Comparison of ENCODE assay signal across 20 cellular contexts in the genomic region with DNA sequence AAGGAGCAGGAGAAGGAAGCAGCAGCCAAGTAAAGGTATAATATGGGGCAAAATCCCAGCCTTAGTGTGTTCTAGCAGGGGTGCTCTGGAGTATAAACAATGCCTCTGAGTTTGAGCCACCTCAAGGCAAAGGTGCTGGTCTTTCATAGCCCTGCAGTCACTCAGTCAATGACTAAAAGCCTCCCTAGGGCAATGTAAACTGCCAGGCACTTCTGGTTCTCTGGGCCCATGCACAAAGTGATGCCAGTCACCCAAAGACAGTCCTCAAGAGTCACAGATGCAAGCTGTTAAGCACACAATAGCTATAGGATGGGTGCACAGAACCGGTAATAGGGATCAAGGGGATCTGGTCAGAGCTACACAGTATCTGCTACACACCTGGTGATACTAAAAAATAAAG.
"Had no signal": no experiment of that assay in that cellular context is flagged by ENCODE, and none has a peak within 500 bp of the region (broad histone marks: within the 10 kb centered on the region; RNA-seq: fewer than 3 reads in every experiment).

No MANE protein-coding gene starts in this region.

- H3K4me3 ChIP-seq: skin epidermis, tibial nerve, uterus had no signal

- H3K27ac Mint-ChIP-seq: activated naive CD8-positive, alpha-beta T cell treated with anti-CD3 and anti-CD28 coated beads, Interleukin-2, amount 10 ng/mL, durations not matched to agents 7 days and 5 days had no signal

- H3K4me1 ChIP-seq: uterus had no signal

- H3K27me3 ChIP-seq: tibial nerve, uterus had no signal

- H3K36me3 ChIP-seq: uterus had no signal

- H3K27ac ChIP-seq: epithelial cell of prostate, skin epidermis, tibial nerve, uterus had no signal

- H3K9me3 ChIP-seq: uterus had no signal

- ATAC-seq: left ventricle myocardium superior; stimulated activated naive B cell treated with anti-CD40 and anti-IgM and Interleukin-4, amounts not matched to agents 10 μg/mL and 1 μg/mL and 100 μg/mL, for 72 hours had no signal

- DNase-seq: activated CD4-positive, CD25-positive, alpha-beta regulatory T cell treated with anti-CD3 and anti-CD28 coated beads, Interleukin-2, amount 50 U/mL, for 72 hours; activated naive CD4-positive, alpha-beta T cell; activated naive CD8-positive, alpha-beta T cell treated with anti-CD3 and anti-CD28 coated beads, Interleukin-2, amount 10 ng/mL, durations not matched to agents 7 days and 5 days; activated T-cell treated with anti-CD3 and anti-CD28 coated beads for 4 hours; effector memory CD4-positive, alpha-beta T cell; head of caudate nucleus; kidney glomerular epithelial cell; left ventricle myocardium superior; mesendoderm; nephron progenitor cell; occipital lobe; stimulated activated CD4-positive, alpha-beta T cell treated with anti-CD3 and anti-CD28 coated beads, Interleukin-15, amount 100 ng/mL, for 24 hours; stimulated activated CD4-positive, alpha-beta T cell treated with anti-CD3 and anti-CD28 coated beads, Interleukin-4, amount 100 ng/mL, for 1 hour; stimulated activated naive B cell treated with anti-CD40 and anti-IgM and Interleukin-4, amounts not matched to agents 10 μg/mL and 1 μg/mL and 100 μg/mL, for 72 hours; substantia nigra; uterus had no signal

- H3K9me3 Mint-ChIP-seq: activated naive CD8-positive, alpha-beta T cell treated with anti-CD3 and anti-CD28 coated beads, Interleukin-2, amount 10 ng/mL, durations not matched to agents 7 days and 5 days; stimulated activated naive B cell treated with anti-CD40 and anti-IgM and Interleukin-4, amounts not matched to agents 10 μg/mL and 1 μg/mL and 100 μg/mL, for 72 hours had no signal

- H3K4me3 Mint-ChIP-seq: activated naive CD8-positive, alpha-beta T cell treated with anti-CD3 and anti-CD28 coated beads, Interleukin-2, amount 10 ng/mL, durations not matched to agents 7 days and 5 days; brain; nephron progenitor cell; stimulated activated naive B cell treated with anti-CD40 and anti-IgM and Interleukin-4, amounts not matched to agents 10 μg/mL and 1 μg/mL and 100 μg/mL, for 72 hours had no signal

- H3K27me3 Mint-ChIP-seq: activated naive CD8-positive, alpha-beta T cell treated with anti-CD3 and anti-CD28 coated beads, Interleukin-2, amount 10 ng/mL, durations not matched to agents 7 days and 5 days; brain; stimulated activated naive B cell treated with anti-CD40 and anti-IgM and Interleukin-4, amounts not matched to agents 10 μg/mL and 1 μg/mL and 100 μg/mL, for 72 hours had no signal
